ENCODE assay signal across 1 cellular context in the genomic region with DNA sequence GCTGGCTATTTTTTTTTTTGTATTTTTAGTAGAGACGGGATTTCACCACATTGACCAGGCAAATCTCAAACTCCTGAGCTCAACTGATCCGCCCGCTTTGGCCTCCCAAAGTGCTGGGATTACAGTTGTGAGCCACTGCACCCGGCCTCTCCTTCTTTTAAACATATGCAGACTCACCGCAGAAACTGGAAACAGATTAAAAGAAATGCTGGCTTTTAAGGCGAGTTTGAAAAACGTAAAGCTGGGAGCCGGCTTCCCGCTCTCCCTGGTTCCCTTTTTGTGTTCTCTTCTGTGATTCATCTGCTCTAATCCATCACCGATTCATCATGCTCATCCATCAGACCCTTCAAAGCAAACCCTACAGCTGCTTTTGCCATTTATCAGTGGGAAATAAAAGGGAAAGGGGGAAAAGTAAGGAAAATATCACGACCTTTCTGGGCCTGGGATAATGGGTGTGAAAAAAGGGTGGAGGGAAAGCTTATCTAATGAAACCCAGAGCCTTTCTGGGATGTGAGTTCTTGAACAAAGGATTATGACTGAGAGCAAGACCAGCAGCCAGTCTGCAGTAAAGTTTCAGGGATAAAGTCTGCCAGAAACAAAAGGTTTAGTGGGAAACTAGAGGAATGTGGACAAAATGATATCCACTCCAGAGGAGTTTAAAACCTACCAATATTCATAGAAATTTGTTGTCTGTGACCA.
TF ChIP-seq lines count a peak whose summit lies in the region.

No MANE protein-coding gene starts in this region.

TF ChIP-seq in WTC11, 78 proteins besides CTCF, POLR2A, EP300 and RAD21 (continued from another document):
- TF ChIP-seq E2F5 (CRISPR knock-in tag; IDR thresholded peaks at IDR 0.05) = no peak
- TF ChIP-seq PRRX2 (CRISPR knock-in tag; IDR thresholded peaks at IDR 0.05) = no peak
- TF ChIP-seq EMX1 (CRISPR knock-in tag; IDR thresholded peaks at IDR 0.05) = no peak
- no peak for TF ChIP-seq MLX (CRISPR knock-in tag; IDR thresholded peaks at IDR 0.05)
- TF ChIP-seq, protein P1, sequence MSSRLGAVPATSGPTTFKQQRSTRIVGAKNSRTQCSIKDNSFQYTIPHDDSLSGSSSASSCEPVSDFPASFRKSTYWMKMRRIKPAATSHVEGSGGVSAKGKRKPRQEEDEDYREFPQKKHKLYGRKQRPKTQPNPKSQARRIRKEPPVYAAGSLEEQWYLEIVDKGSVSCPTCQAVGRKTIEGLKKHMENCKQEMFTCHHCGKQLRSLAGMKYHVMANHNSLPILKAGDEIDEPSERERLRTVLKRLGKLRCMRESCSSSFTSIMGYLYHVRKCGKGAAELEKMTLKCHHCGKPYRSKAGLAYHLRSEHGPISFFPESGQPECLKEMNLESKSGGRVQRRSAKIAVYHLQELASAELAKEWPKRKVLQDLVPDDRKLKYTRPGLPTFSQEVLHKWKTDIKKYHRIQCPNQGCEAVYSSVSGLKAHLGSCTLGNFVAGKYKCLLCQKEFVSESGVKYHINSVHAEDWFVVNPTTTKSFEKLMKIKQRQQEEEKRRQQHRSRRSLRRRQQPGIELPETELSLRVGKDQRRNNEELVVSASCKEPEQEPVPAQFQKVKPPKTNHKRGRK (CRISPR knock-in tag; IDR thresholded peaks at IDR 0.05; ENCODE audit: borderline replicate concordance) = no peak
- TF ChIP-seq, protein P2, sequence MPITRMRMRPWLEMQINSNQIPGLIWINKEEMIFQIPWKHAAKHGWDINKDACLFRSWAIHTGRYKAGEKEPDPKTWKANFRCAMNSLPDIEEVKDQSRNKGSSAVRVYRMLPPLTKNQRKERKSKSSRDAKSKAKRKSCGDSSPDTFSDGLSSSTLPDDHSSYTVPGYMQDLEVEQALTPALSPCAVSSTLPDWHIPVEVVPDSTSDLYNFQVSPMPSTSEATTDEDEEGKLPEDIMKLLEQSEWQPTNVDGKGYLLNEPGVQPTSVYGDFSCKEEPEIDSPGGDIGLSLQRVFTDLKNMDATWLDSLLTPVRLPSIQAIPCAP (CRISPR knock-in tag; IDR thresholded peaks at IDR 0.05) = no peak
- no peak for TF ChIP-seq E2F1 (CRISPR knock-in tag; IDR thresholded peaks at IDR 0.05)
- no peak for TF ChIP-seq ELF4 (CRISPR knock-in tag; IDR thresholded peaks at IDR 0.05; ENCODE audit: low read depth)
- no peak for TF ChIP-seq TEAD4 (CRISPR knock-in tag; IDR thresholded peaks at IDR 0.05)
- TF ChIP-seq ZNF425 (CRISPR knock-in tag; conservative IDR thresholded peaks at IDR 0.05) = no peak
- no peak for TF ChIP-seq CBFB (CRISPR knock-in tag; IDR thresholded peaks at IDR 0.05; ENCODE audit: low read depth)
- no peak for TF ChIP-seq ZNF121 (CRISPR knock-in tag; IDR thresholded peaks at IDR 0.05)
- TF ChIP-seq KAT7 (CRISPR knock-in tag; IDR thresholded peaks at IDR 0.05; ENCODE audit: borderline replicate concordance) = no peak
